Comparison of ENCODE assay signal across 8 cellular contexts in the genomic region with DNA sequence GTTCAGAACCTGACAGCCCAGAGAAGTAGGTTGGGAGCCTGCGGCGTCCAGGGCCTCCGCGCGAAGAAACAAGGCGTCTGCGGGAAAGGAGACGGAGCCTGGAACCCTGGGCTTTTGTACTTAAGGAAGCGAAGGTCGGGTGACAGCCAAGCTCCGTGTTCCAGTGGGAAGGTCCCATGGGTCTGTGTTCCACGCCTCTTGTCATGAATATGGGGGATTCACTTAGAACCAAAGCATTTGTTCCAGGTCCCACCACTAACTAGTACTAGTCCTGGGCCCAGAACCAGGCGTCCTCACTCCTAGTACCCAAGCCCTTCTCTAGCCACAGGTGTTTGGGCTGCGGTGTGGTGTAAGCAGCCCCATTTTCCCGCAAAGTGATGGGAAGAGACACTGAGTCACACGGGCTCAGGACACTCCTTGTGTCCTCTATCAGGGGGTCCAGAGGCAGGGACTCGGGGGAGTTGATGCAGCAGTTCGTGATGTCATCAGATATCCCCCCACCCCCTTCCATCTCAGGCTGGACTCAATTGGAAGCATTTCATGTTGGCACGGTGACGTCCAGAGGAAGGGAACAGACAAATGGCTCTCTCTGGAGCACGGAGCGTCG. TPM values are rescaled to one million over a fixed set of nuclear protein-coding genes. Genes with fewer than 3 reads are reported as not detected.
DNase-seq lines count a peak whose midpoint lies in the region; ATAC-seq and TF ChIP-seq lines count a peak whose summit lies in the region.
"Not testable (repeated sequence)": the region's sequence is repeated elsewhere in the genome, so short reads cannot be mapped to it uniquely, and the experiment has no call there.

No MANE protein-coding gene starts in this region.

- not testable (repeated sequence) for TF ChIP-seq POLR2A in Peyer's patch (IDR thresholded peaks at IDR 0.05); uterus (IDR thresholded peaks at IDR 0.05)

- H3K9me3 ChIP-seq in Peyer's patch; ectodermal cell (ENCODE audit: control insufficient read depth, low read length); left ventricle myocardium inferior (replicated peaks); smooth muscle cell (replicated peaks; ENCODE audit: low read depth); uterus: not testable (repeated sequence)

- not testable (repeated sequence) for DNase-seq in GM12864 (ENCODE audit: low read depth); Peyer's patch; left ventricle myocardium inferior; naive B cell; smooth muscle cell (lab: John Stamatoyannopoulos, UW; ENCODE audit: unreplicated experiment); uterus

- H3K9ac ChIP-seq in smooth muscle cell (ENCODE audit: low read depth): not testable (repeated sequence)

- H3K27me3 Mint-ChIP-seq in activated naive CD8-positive, alpha-beta T cell; naive B cell: not testable (repeated sequence)

- H3K9me3 Mint-ChIP-seq in activated naive CD8-positive, alpha-beta T cell (ENCODE audit: low read depth); naive B cell: not testable (repeated sequence)

- not testable (repeated sequence) for H3K27me3 ChIP-seq in Peyer's patch; left ventricle myocardium inferior (ENCODE audit: low read depth); smooth muscle cell (ENCODE audit: low read depth); uterus
- peaks cover 29% of the 10 kb centered on the region for H3K27me3 ChIP-seq in ectodermal cell (ENCODE audit: control insufficient read depth, insufficient read depth, low read length, poor library complexity, severe bottlenecking)

- not testable (repeated sequence) for H3K27ac Mint-ChIP-seq in activated naive CD8-positive, alpha-beta T cell
- peak overlapping the region in 2 of 6 donors; percentile 50 to 98 for H3K27ac Mint-ChIP-seq in naive B cell

- H3K4me1 ChIP-seq in Peyer's patch; ectodermal cell (ENCODE audit: control insufficient read depth, insufficient read depth, low read length); uterus: not testable (repeated sequence)
- H3K4me1 ChIP-seq in left ventricle myocardium inferior (peaks cover 52% of the 10 kb centered on the region), smooth muscle cell (ENCODE audit: low read depth) (peaks cover 20% of the 10 kb centered on the region)

- not testable (repeated sequence) for H3K36me3 ChIP-seq in Peyer's patch; ectodermal cell (ENCODE audit: control insufficient read depth, insufficient read depth, low read length); smooth muscle cell (ENCODE audit: low read depth); uterus
- peaks cover 18% of the 10 kb centered on the region for H3K36me3 ChIP-seq in left ventricle myocardium inferior

- 22 to 32% methylated on average over 12 to 14 of the region's 23 CpGs for WGBS in ectodermal cell, 2 experiments
- WGBS in smooth muscle cell (ENCODE audit: low lambda C conversion rate): 74% methylated on average over 15 of the region's 23 CpGs

- H3K27ac ChIP-seq in Peyer's patch: peak overlapping the region in 2 of 4 donors; percentile 76 to 98
- not testable (repeated sequence) for H3K27ac ChIP-seq in ectodermal cell (ENCODE audit: insufficient read depth, low read depth, low read length, poor library complexity, severe bottlenecking); smooth muscle cell (ENCODE audit: low read depth)
- peak overlapping the region; percentile 94 for H3K27ac ChIP-seq in left ventricle myocardium inferior (replicated peaks)
- peak overlapping the region; percentile 74 to 80 for H3K27ac ChIP-seq in uterus

- not testable (repeated sequence) for TF ChIP-seq CTCF in GM12864 (IDR thresholded peaks at IDR 0.05; ENCODE audit: low read depth, low read length, missing control alignments); Peyer's patch (IDR thresholded peaks at IDR 0.05); left ventricle myocardium inferior (IDR thresholded peaks at IDR 0.05; ENCODE audit: borderline replicate concordance); smooth muscle cell (IDR thresholded peaks at IDR 0.05; ENCODE audit: borderline replicate concordance, insufficient read depth, poor library complexity, severe bottlenecking); uterus (IDR thresholded peaks at IDR 0.05)

- H4K20me1 ChIP-seq in smooth muscle cell (ENCODE audit: low read depth): not testable (repeated sequence)

- ATAC-seq in naive B cell (ENCODE audit: low read depth in 2 of 2): not testable (repeated sequence)

- peaks cover 59% of the 10 kb centered on the region for H3K4me1 Mint-ChIP-seq in activated naive CD8-positive, alpha-beta T cell (ENCODE audit: low read depth)
- peaks cover 49 to 62% (median 56%) of the 10 kb centered on the region in 3 donors for H3K4me1 Mint-ChIP-seq in naive B cell

- peaks cover 18% of the 10 kb centered on the region for H3K79me2 ChIP-seq in smooth muscle cell (ENCODE audit: low read depth)

- H3K4me2 ChIP-seq in smooth muscle cell: peak overlapping the region; percentile 87

- H3K4me3 Mint-ChIP-seq in activated naive CD8-positive, alpha-beta T cell: peak overlapping the region; percentile 49
- H3K4me3 Mint-ChIP-seq in naive B cell: peak overlapping the region; percentile 55 to 100 (median 100)

- H2AFZ ChIP-seq in smooth muscle cell (ENCODE audit: low read depth): not testable (repeated sequence)

- 0 out of 2 replicates have a peak overlapping the region, but pooled peaks have one; percentile 77 for H3K4me3 ChIP-seq in GM12864 (ENCODE audit: low read depth, low read length)
- H3K4me3 ChIP-seq in Peyer's patch: peak overlapping the region in 3 of 4 donors; percentile 56 to 89 (median 67)
- H3K4me3 ChIP-seq in ectodermal cell (ENCODE audit: insufficient read depth, low read depth, low read length): peak overlapping the region; percentile 41
- peak overlapping the region; percentile 95 for H3K4me3 ChIP-seq in left ventricle myocardium inferior
- peak overlapping the region; percentile 58 for H3K4me3 ChIP-seq in smooth muscle cell
- H3K4me3 ChIP-seq in uterus: not testable (repeated sequence)

- H3K36me3 Mint-ChIP-seq in activated naive CD8-positive, alpha-beta T cell: peaks cover 12% of the 10 kb centered on the region
- peaks cover 7 to 11% of the 10 kb centered on the region in 2 donors for H3K36me3 Mint-ChIP-seq in naive B cell

- intact Hi-C loops in left ventricle myocardium inferior (cut with micrococcal nuclease); uterus (cut with DNase I; ENCODE audit: low total_unique reads): not testable (repeated sequence)

- H3F3A ChIP-seq in smooth muscle cell (ENCODE audit: low read depth): not testable (repeated sequence)

RNA-seq across cellular contexts. Expression of a gene that starts 0.6 kb away (rescaled TPM):
- total RNA-seq in Peyer's patch (10 to 100 TPM in 1 of 4 donors, 1 to 10 TPM in 3; 2.9 to 13.2 (median 4.0) TPM), left ventricle myocardium inferior (3.5 TPM), smooth muscle cell (22.4 and 23.7 TPM in 2 replicates), uterus (10 to 100 TPM in 2 of 4 donors, 1 to 10 TPM in 2; 8.7 to 17.7 (median 10.8) TPM)
- polyA plus RNA-seq in ectodermal cell (2013, experiment 1 of 4): 2.1 TPM
- 2.0 TPM for polyA plus RNA-seq in ectodermal cell (2013, experiment 2 of 4)
- 2.7 TPM for polyA plus RNA-seq in ectodermal cell (2013, experiment 3 of 4)
- polyA plus RNA-seq in ectodermal cell (2013, experiment 4 of 4): 3.0 TPM
- polyA plus RNA-seq in naive B cell (ENCODE audit: low read depth in 6 of 6) (10 to 100 TPM; 18.2 to 35.2 (median 27.7) TPM), smooth muscle cell (12.9 and 14.5 TPM in 2 replicates)
